ENCODE assay signal across 10 cellular contexts in the genomic region with DNA sequence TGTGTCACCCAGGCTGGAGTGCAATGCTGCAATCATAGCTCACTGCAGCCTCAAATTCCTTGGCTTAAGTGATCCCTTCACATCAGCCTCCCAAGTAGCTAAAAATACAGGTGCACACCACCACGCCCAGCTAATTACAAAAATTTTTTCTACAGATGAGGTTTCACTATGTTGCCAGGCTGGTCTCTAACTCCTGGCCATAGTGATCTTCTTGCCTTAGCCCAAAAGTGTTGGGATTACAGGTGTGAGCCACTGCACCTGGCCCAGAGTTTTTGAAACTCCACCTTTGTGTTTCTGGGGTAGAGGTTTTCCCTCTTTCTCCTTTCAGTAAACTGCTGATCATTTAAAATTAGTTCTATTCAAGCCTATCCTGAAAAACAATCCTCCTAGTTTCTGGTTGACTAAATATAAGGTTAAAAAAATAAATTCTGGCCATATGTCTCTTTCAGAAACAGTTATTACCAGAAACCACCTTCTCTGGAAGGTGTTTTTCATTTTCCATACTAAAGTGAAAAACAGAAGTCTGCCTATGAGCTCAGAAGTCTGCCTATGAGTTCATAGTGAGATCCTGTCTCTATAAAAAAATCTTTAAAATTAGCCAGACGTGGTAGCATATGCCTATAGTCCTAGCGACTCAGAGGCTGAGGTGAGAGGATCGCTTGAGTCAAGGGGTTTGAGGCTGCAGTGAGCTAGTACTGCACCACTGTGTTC.
DNase-seq lines count a peak whose midpoint lies in the region; ATAC-seq lines count a peak whose summit lies in the region.
"Had no signal": no experiment of that assay in that cellular context is flagged by ENCODE, and none has a peak within 500 bp of the region (broad histone marks: within the 10 kb centered on the region; RNA-seq: fewer than 3 reads in every experiment).

No MANE protein-coding gene starts in this region.

- intact Hi-C loops in left colon (cut with DNase I, micrococcal nuclease), result no loop called here

- peak; percentile 72 for ATAC-seq in GM18870 (IDR thresholded peaks at IDR 0.05; ENCODE audit: unreplicated experiment)
- ATAC-seq in HG02610 (IDR thresholded peaks at IDR 0.05; ENCODE audit: unreplicated experiment), result peak; percentile 77
- peak; percentile 72 for ATAC-seq in HG03565 (IDR thresholded peaks at IDR 0.05; ENCODE audit: unreplicated experiment)
- no peak for ATAC-seq in left colon

- DNase-seq in CD1c-positive myeloid dendritic cell (ENCODE audit: extremely low spot score), result peak; percentile 25
- DNase-seq in SKM-1 (lab: John Stamatoyannopoulos, UW; ENCODE audit: unreplicated experiment), result no peak
- no peak for DNase-seq in left colon
- no peak for DNase-seq in NOMO-1 (lab: John Stamatoyannopoulos, UW; ENCODE audit: unreplicated experiment in 2 of 2)
- DNase-seq in NCI-H1436 treated with DMSO at 0.1 percent for 48 hours (lab: John Stamatoyannopoulos, UW), result no peak
- DNase-seq: activated effector memory CD4-positive, alpha-beta T cell treated with Interleukin-2 at 50 U/mL for 16 hours; NCI-H187 had no signal
